ENCODE assay signal across 8 cellular contexts in genomic region chr12:6430124-6430989, GRCh38. TPM values are rescaled to one million over a fixed set of nuclear protein-coding genes. Genes with fewer than 3 reads are reported as not detected.
DNase-seq lines count a peak whose midpoint lies in the region; ATAC-seq and TF ChIP-seq lines count a peak whose summit lies in the region.

No MANE protein-coding gene starts in this region.

- H3K27ac ChIP-seq in SJCRH30 = no peak overlapping the region
- peak overlapping the region; percentile 52 for H3K27ac ChIP-seq in layer of hippocampus (ENCODE audit: low read depth, low read length)

- H3K36me3 ChIP-seq in SJCRH30 = no peaks in the 10 kb centered on the region

- CTCF ChIA-PET in MCF 10A (lab: Yijun Ruan, JAX) = no interaction called here

- peaks cover 20% of the 10 kb centered on the region for H3K4me1 ChIP-seq in SJCRH30

- DNase-seq in SKM-1 treated with dmso at 0.1 percent for 144 hours (lab: John Stamatoyannopoulos, UW; ENCODE audit: unreplicated experiment) (peak; percentile 39), SKM-1 (lab: John Stamatoyannopoulos, UW; ENCODE audit: unreplicated experiment) (no peak), SJCRH30 (peak; percentile 51 to 67), MCF 10A (ENCODE audit: unreplicated experiment) (peak; percentile 99), GM19240 (ENCODE audit: insufficient read length, low spot score) (no peak)
- peak; percentile 69 for DNase-seq in stimulated activated CD4-positive, alpha-beta T cell treated with anti-CD3 and anti-CD28 coated beads, Interleukin-1b, Interleukin-23, amount 100 ng/mL, for 48 hours

- H3K36me3 Mint-ChIP-seq in MCF 10A (ENCODE audit: insufficient read depth, unreplicated experiment) = no peaks in the 10 kb centered on the region

- peaks cover 17% of the 10 kb centered on the region for H3K4me1 Mint-ChIP-seq in MCF 10A (ENCODE audit: insufficient read depth, unreplicated experiment)

- POLR2A ChIA-PET in MCF 10A (lab: Yijun Ruan, JAX) = interaction anchor here (1.8 to 2.2 kb wide), 2 partner anchors 21 to 55 kb away, joined by 5 to 6 read pairs; partner anchors contain the start of genes SCNN1A and TAPBPL

- no peak for TF ChIP-seq CTCF in MCF 10A (IDR thresholded peaks at IDR 0.05; ENCODE audit: unreplicated experiment)

- no peaks in the 10 kb centered on the region for H3K9me3 Mint-ChIP-seq in MCF 10A (ENCODE audit: unreplicated experiment)

- no peaks in the 10 kb centered on the region for H3K9me3 ChIP-seq in SJCRH30 (replicated peaks)

- H3K27me3 ChIP-seq in SJCRH30 (no peaks in the 10 kb centered on the region), layer of hippocampus (ENCODE audit: control insufficient read depth, insufficient read depth, low read length) (no peaks in the 10 kb centered on the region)

- BruUV-seq in MCF 10A (replicated peaks; lab: Mats Ljungman, UMichigan) = no TSS peak

- intact Hi-C loops in MCF 10A (cut with micrococcal nuclease) = loop anchor here (1.0 kb wide), 1 partner anchor 21 kb away; no protein-coding TSS in a partner anchor

- peak overlapping the region; percentile 81 for H3K27ac Mint-ChIP-seq in MCF 10A (ENCODE audit: low read depth, unreplicated experiment)

- no peak for ATAC-seq in HG03432 (IDR thresholded peaks at IDR 0.05; ENCODE audit: unreplicated experiment)

- H3K4me3 ChIP-seq in SJCRH30 = peak overlapping the region; percentile 40

- H3K27me3 Mint-ChIP-seq in MCF 10A (ENCODE audit: insufficient read depth, unreplicated experiment) = no peaks in the 10 kb centered on the region

- H3K4me3 Mint-ChIP-seq in MCF 10A (ENCODE audit: unreplicated experiment) = peak overlapping the region; percentile 60

RNA-seq across cellular contexts. Expression of gene CD27, which starts 14.4 kb away (rescaled TPM):
- 0.12 and 0.15 TPM in 2 replicates for total RNA-seq in SJCRH30 (2014; rRNA removed; shearing (Covaris generic))
- total RNA-seq in MCF 10A (2022) = not detected in 2 replicates

RNA-seq across cellular contexts. Expression of gene TAPBPL, which starts 21.5 kb away (rescaled TPM):
- 2.2 and 4.9 TPM in 2 replicates for total RNA-seq in SJCRH30 (2014; rRNA removed; shearing (Covaris generic))
- 8.1 and 9.3 TPM in 2 replicates for total RNA-seq in MCF 10A (2022)

RNA-seq across cellular contexts. Expression of gene VAMP1, which starts 40.1 kb away (rescaled TPM):
- total RNA-seq in SJCRH30 (2014; rRNA removed; shearing (Covaris generic)) = 7.3 and 8.0 TPM in 2 replicates
- total RNA-seq in MCF 10A (2022) = 2.5 and 2.9 TPM in 2 replicates

RNA-seq across cellular contexts. Expression of gene LTBR, which starts 46.4 kb away (rescaled TPM):
- total RNA-seq in SJCRH30 (2014; rRNA removed; shearing (Covaris generic)) = 14.7 and 16.5 TPM in 2 replicates
- total RNA-seq in MCF 10A (2022) = 158 and 169 TPM in 2 replicates

RNA-seq across cellular contexts. Expression of gene SCNN1A, which starts 55.0 kb away (rescaled TPM):
- total RNA-seq in SJCRH30 (2014; rRNA removed; shearing (Covaris generic)) = not detected in 2 replicates
- 136 and 139 TPM in 2 replicates for total RNA-seq in MCF 10A (2022)

Comparison
In these comparisons a context has a peak if more than half of its experiments do, and no peak if none do; other contexts are left out.
1. DNase-seq: peak in SKM-1 treated with dmso at 0.1 percent for 144 hours (single experiment), SJCRH30 (2 of 2), MCF 10A (single experiment) and stimulated activated CD4-positive, alpha-beta T cell treated with anti-CD3 and anti-CD28 coated beads, Interleukin-1b, Interleukin-23, amount 100 ng/mL, for 48 hours (single experiment); none in SKM-1 (single experiment) and GM19240 (single experiment).